1 cellular context compared by ENCODE assay signal in the genomic region with DNA sequence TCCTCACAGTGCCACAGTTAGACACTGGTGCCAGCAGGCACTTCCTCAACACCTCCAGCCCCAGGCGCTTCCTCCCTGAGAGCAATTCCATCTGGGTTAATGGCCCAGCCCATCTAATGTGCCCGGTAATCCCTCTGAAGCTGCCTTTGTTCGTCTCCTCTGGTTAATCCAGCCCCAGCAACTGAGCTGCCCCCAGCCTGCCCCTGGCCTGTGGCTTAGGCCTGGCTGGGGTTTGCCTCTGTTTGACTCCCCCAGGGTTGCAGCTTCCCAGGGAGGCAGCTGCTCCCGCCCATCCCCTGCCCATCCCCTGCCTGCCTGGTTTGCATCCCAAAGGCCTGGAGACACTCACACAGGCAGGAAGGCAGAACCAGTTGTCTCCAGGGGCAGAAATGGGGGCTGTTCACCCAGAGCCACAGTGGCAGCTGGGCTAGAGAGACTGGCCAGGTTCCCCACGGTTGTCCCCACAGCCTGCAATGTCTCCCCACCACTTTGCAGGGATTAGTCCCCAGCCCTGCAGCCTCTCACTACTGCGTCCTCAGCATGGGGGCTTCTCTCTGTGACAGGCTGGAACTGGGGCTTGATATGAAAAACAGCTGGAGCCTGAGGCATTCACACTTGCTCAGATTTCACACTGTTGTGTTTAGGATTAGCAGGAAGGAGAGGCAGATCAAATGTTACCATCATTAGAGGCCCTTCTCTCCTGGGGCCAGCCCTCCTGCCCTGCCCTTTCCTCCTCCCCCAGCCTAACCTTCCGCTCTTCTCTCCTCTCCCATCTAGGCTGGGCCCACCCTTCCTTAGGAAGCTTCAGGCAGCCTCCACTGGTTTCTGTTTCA.
TF ChIP-seq lines count a peak whose summit lies in the region.

No MANE protein-coding gene starts in this region.

TF ChIP-seq in WTC11, 78 proteins besides CTCF, POLR2A, EP300 and RAD21 (continued from another document and continues in another):
- TF ChIP-seq ZNF281 (CRISPR knock-in tag; IDR thresholded peaks at IDR 0.05) (no peak), GRHL2 (CRISPR knock-in tag; IDR thresholded peaks at IDR 0.05; ENCODE audit: insufficient replicate concordance, severe bottlenecking) (no peak), GTF2I (CRISPR knock-in tag; conservative IDR thresholded peaks at IDR 0.05) (no peak), NR1H2 (CRISPR knock-in tag; IDR thresholded peaks at IDR 0.05) (no peak), RORB (CRISPR knock-in tag; IDR thresholded peaks at IDR 0.05) (no peak), ZNF671 (CRISPR knock-in tag; IDR thresholded peaks at IDR 0.05) (no peak; the same call in 1 of the 2 replicates), FOXK1 (CRISPR knock-in tag; IDR thresholded peaks at IDR 0.05) (no peak), MAX (CRISPR knock-in tag; IDR thresholded peaks at IDR 0.05) (peak; percentile 53), IRF1 (CRISPR knock-in tag; IDR thresholded peaks at IDR 0.05) (0 out of 2 replicates have a peak, but pooled peaks have one; percentile 52), ARID4B (CRISPR knock-in tag; IDR thresholded peaks at IDR 0.05; ENCODE audit: borderline replicate concordance) (no peak), ESRRA (CRISPR knock-in tag; IDR thresholded peaks at IDR 0.05; ENCODE audit: borderline replicate concordance) (peak; percentile 44; the same call in 1 of the 2 replicates), ETV6 (CRISPR knock-in tag; IDR thresholded peaks at IDR 0.05) (no peak), MYBL2 (CRISPR knock-in tag; IDR thresholded peaks at IDR 0.05) (no peak), ZNF317 (CRISPR knock-in tag; IDR thresholded peaks at IDR 0.05; ENCODE audit: borderline replicate concordance, low read depth) (no peak), KAT7 (CRISPR knock-in tag; IDR thresholded peaks at IDR 0.05; ENCODE audit: borderline replicate concordance) (no peak; the same call in none of the 2 replicates), ZNF121 (CRISPR knock-in tag; IDR thresholded peaks at IDR 0.05) (no peak), SOX15 (CRISPR knock-in tag; IDR thresholded peaks at IDR 0.05) (no peak), SMAD3 (CRISPR knock-in tag; IDR thresholded peaks at IDR 0.05; ENCODE audit: borderline replicate concordance) (0 out of 2 replicates have a peak, but pooled peaks have one; percentile 4), PRRX2 (CRISPR knock-in tag; IDR thresholded peaks at IDR 0.05) (no peak), ZSCAN18 (CRISPR knock-in tag; IDR thresholded peaks at IDR 0.05) (no peak), FOXP1 (CRISPR knock-in tag; IDR thresholded peaks at IDR 0.05; ENCODE audit: borderline replicate concordance) (no peak), CREM (CRISPR knock-in tag; IDR thresholded peaks at IDR 0.05) (no peak)
- TF ChIP-seq, protein P1, sequence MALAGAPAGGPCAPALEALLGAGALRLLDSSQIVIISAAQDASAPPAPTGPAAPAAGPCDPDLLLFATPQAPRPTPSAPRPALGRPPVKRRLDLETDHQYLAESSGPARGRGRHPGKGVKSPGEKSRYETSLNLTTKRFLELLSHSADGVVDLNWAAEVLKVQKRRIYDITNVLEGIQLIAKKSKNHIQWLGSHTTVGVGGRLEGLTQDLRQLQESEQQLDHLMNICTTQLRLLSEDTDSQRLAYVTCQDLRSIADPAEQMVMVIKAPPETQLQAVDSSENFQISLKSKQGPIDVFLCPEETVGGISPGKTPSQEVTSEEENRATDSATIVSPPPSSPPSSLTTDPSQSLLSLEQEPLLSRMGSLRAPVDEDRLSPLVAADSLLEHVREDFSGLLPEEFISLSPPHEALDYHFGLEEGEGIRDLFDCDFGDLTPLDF (CRISPR knock-in tag; IDR thresholded peaks at IDR 0.05), result no peak
- TF ChIP-seq, protein P2, sequence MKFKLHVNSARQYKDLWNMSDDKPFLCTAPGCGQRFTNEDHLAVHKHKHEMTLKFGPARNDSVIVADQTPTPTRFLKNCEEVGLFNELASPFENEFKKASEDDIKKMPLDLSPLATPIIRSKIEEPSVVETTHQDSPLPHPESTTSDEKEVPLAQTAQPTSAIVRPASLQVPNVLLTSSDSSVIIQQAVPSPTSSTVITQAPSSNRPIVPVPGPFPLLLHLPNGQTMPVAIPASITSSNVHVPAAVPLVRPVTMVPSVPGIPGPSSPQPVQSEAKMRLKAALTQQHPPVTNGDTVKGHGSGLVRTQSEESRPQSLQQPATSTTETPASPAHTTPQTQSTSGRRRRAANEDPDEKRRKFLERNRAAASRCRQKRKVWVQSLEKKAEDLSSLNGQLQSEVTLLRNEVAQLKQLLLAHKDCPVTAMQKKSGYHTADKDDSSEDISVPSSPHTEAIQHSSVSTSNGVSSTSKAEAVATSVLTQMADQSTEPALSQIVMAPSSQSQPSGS (CRISPR knock-in tag; IDR thresholded peaks at IDR 0.05; ENCODE audit: borderline replicate concordance, low read depth), result no peak
- TF ChIP-seq, protein P3, sequence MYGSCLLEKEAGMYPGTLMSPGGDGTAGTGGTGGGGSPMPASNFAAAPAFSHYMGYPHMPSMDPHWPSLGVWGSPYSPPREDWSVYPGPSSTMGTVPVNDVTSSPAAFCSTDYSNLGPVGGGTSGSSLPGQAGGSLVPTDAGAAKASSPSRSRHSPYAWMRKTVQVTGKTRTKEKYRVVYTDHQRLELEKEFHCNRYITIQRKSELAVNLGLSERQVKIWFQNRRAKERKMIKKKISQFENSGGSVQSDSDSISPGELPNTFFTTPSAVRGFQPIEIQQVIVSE (CRISPR knock-in tag; IDR thresholded peaks at IDR 0.05; ENCODE audit: borderline replicate concordance), result no peak
- TF ChIP-seq, protein P4, sequence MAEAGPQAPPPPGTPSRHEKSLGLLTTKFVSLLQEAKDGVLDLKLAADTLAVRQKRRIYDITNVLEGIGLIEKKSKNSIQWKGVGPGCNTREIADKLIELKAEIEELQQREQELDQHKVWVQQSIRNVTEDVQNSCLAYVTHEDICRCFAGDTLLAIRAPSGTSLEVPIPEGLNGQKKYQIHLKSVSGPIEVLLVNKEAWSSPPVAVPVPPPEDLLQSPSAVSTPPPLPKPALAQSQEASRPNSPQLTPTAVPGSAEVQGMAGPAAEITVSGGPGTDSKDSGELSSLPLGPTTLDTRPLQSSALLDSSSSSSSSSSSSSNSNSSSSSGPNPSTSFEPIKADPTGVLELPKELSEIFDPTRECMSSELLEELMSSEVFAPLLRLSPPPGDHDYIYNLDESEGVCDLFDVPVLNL (CRISPR knock-in tag; IDR thresholded peaks at IDR 0.05; ENCODE audit: borderline replicate concordance, low read depth), result no peak
- TF ChIP-seq, protein P5, sequence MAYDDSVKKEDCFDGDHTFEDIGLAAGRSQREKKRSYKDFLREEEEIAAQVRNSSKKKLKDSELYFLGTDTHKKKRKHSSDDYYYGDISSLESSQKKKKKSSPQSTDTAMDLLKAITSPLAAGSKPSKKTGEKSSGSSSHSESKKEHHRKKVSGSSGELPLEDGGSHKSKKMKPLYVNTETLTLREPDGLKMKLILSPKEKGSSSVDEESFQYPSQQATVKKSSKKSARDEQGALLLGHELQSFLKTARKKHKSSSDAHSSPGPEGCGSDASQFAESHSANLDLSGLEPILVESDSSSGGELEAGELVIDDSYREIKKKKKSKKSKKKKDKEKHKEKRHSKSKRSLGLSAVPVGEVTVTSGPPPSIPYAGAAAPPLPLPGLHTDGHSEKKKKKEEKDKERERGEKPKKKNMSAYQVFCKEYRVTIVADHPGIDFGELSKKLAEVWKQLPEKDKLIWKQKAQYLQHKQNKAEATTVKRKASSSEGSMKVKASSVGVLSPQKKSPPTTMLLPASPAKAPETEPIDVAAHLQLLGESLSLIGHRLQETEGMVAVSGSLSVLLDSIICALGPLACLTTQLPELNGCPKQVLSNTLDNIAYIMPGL (CRISPR knock-in tag; IDR thresholded peaks at IDR 0.05), result no peak
- TF ChIP-seq, protein P6, sequence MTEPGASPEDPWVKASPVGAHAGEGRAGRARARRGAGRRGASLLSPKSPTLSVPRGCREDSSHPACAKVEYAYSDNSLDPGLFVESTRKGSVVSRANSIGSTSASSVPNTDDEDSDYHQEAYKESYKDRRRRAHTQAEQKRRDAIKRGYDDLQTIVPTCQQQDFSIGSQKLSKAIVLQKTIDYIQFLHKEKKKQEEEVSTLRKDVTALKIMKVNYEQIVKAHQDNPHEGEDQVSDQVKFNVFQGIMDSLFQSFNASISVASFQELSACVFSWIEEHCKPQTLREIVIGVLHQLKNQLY (CRISPR knock-in tag; IDR thresholded peaks at IDR 0.05), result no peak
- TF ChIP-seq, protein P7, sequence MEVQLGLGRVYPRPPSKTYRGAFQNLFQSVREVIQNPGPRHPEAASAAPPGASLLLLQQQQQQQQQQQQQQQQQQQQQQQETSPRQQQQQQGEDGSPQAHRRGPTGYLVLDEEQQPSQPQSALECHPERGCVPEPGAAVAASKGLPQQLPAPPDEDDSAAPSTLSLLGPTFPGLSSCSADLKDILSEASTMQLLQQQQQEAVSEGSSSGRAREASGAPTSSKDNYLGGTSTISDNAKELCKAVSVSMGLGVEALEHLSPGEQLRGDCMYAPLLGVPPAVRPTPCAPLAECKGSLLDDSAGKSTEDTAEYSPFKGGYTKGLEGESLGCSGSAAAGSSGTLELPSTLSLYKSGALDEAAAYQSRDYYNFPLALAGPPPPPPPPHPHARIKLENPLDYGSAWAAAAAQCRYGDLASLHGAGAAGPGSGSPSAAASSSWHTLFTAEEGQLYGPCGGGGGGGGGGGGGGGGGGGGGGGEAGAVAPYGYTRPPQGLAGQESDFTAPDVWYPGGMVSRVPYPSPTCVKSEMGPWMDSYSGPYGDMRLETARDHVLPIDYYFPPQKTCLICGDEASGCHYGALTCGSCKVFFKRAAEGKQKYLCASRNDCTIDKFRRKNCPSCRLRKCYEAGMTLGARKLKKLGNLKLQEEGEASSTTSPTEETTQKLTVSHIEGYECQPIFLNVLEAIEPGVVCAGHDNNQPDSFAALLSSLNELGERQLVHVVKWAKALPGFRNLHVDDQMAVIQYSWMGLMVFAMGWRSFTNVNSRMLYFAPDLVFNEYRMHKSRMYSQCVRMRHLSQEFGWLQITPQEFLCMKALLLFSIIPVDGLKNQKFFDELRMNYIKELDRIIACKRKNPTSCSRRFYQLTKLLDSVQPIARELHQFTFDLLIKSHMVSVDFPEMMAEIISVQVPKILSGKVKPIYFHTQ (CRISPR knock-in tag; IDR thresholded peaks at IDR 0.05), result no peak
